24 cellular contexts compared by ENCODE assay signal in genomic region chr7:158753900-158754299, GRCh38. TPM values are rescaled to one million over a fixed set of nuclear protein-coding genes. Genes with fewer than 3 reads are reported as not detected.
DNase-seq lines count a peak whose midpoint lies in the region; ATAC-seq and TF ChIP-seq lines count a peak whose summit lies in the region.
"Had no signal": no experiment of that assay in that cellular context is flagged by ENCODE, and none has a peak within 500 bp of the region (broad histone marks: within the 10 kb centered on the region; RNA-seq: fewer than 3 reads in every experiment).

No MANE protein-coding gene starts in this region.

- H4K20me1 ChIP-seq in smooth muscle cell (ENCODE audit: low read depth) = peaks cover 10% of the 10 kb centered on the region

- CTCF ChIA-PET in activated CD8-positive, alpha-beta T cell treated with anti-CD3 and anti-CD28 coated beads, Interleukin-2, amount 10 ng/mL, durations not matched to agents 7 days and 5 days (lab: Charles Lee) = no interaction called here
- CTCF ChIA-PET in activated CD8-positive, alpha-beta T cell treated with anti-CD3 and anti-CD28 coated beads for 36 hours (lab: Charles Lee) = interaction anchor here (1.2 to 1.9 kb wide), 2 partner anchors 12 to 223 kb away, joined by 3 to 5 read pairs; no protein-coding TSS in a partner anchor
- CTCF ChIA-PET in RWPE1 (lab: Yijun Ruan, JAX) = no interaction called here

- no peak for ATAC-seq in activated CD8-positive, alpha-beta T cell treated with anti-CD3 and anti-CD28 coated beads, Interleukin-2, amount 10 ng/mL, durations not matched to agents 7 days and 5 days
- no peak for ATAC-seq in activated CD8-positive, alpha-beta T cell treated with anti-CD3 and anti-CD28 coated beads for 36 hours
- no peak for ATAC-seq in HG03432 (IDR thresholded peaks at IDR 0.05; ENCODE audit: unreplicated experiment)

- H3K27me3 ChIP-seq in smooth muscle cell (ENCODE audit: low read depth) = no peaks in the 10 kb centered on the region

- H3K4me2 ChIP-seq in smooth muscle cell = no peak overlapping the region

- H3K9me3 ChIP-seq in smooth muscle cell (replicated peaks; ENCODE audit: low read depth) = no peaks in the 10 kb centered on the region

- peaks cover 4% of the 10 kb centered on the region for H3K36me3 ChIP-seq in smooth muscle cell (ENCODE audit: low read depth)

- H3F3A ChIP-seq in smooth muscle cell (ENCODE audit: low read depth) = peaks cover 4% of the 10 kb centered on the region

- no peaks in the 10 kb centered on the region for H3K4me1 ChIP-seq in smooth muscle cell (ENCODE audit: low read depth)

- WGBS in smooth muscle cell (ENCODE audit: low lambda C conversion rate) = 69% methylated on average over 5 of the region's 5 CpGs

- no peak overlapping the region for H3K27ac Mint-ChIP-seq in activated CD8-positive, alpha-beta T cell treated with anti-CD3 and anti-CD28 coated beads, Interleukin-2, amount 10 ng/mL, durations not matched to agents 7 days and 5 days
- no peak overlapping the region for H3K27ac Mint-ChIP-seq in activated CD8-positive, alpha-beta T cell treated with anti-CD3 and anti-CD28 coated beads for 36 hours

- no peaks in the 10 kb centered on the region for H3K79me2 ChIP-seq in smooth muscle cell (ENCODE audit: low read depth)

- H3K4me3 ChIP-seq in epithelial cell of esophagus (ENCODE audit: low read length) = no peak overlapping the region
- H3K4me3 ChIP-seq in smooth muscle cell = no peak overlapping the region

- no peaks in the 10 kb centered on the region for H3K4me1 Mint-ChIP-seq in activated CD8-positive, alpha-beta T cell treated with anti-CD3 and anti-CD28 coated beads, Interleukin-2, amount 10 ng/mL, durations not matched to agents 7 days and 5 days (ENCODE audit: low read depth)
- H3K4me1 Mint-ChIP-seq in activated CD8-positive, alpha-beta T cell treated with anti-CD3 and anti-CD28 coated beads for 36 hours (ENCODE audit: low read depth) = peaks cover 5% of the 10 kb centered on the region

- no peaks in the 10 kb centered on the region for H3K9me3 Mint-ChIP-seq in activated CD8-positive, alpha-beta T cell treated with anti-CD3 and anti-CD28 coated beads, Interleukin-2, amount 10 ng/mL, durations not matched to agents 7 days and 5 days (ENCODE audit: insufficient read depth)
- H3K9me3 Mint-ChIP-seq in activated CD8-positive, alpha-beta T cell treated with anti-CD3 and anti-CD28 coated beads for 36 hours = no peaks in the 10 kb centered on the region
- H3K9me3 Mint-ChIP-seq: CD8-positive, alpha-beta memory T cell had no signal

- no peaks in the 10 kb centered on the region for H3K27me3 Mint-ChIP-seq in activated CD8-positive, alpha-beta T cell treated with anti-CD3 and anti-CD28 coated beads, Interleukin-2, amount 10 ng/mL, durations not matched to agents 7 days and 5 days (ENCODE audit: low read depth)
- no peaks in the 10 kb centered on the region for H3K27me3 Mint-ChIP-seq in activated CD8-positive, alpha-beta T cell treated with anti-CD3 and anti-CD28 coated beads for 36 hours
- H3K27me3 Mint-ChIP-seq: CD8-positive, alpha-beta memory T cell had no signal

- intact Hi-C loops in activated CD8-positive, alpha-beta T cell treated with anti-CD3 and anti-CD28 coated beads for 36 hours (cut with micrococcal nuclease) = no loop called here

- H3K9ac ChIP-seq in smooth muscle cell (ENCODE audit: low read depth) = no peak overlapping the region

- H3K36me3 Mint-ChIP-seq in activated CD8-positive, alpha-beta T cell treated with anti-CD3 and anti-CD28 coated beads, Interleukin-2, amount 10 ng/mL, durations not matched to agents 7 days and 5 days (ENCODE audit: low read depth) = peaks cover 47% of the 10 kb centered on the region
- peaks cover 30% of the 10 kb centered on the region for H3K36me3 Mint-ChIP-seq in activated CD8-positive, alpha-beta T cell treated with anti-CD3 and anti-CD28 coated beads for 36 hours (ENCODE audit: low read depth)

- no peak overlapping the region for H2AFZ ChIP-seq in smooth muscle cell (ENCODE audit: low read depth)

- H3K27ac ChIP-seq in RWPE1 = peak overlapping the region; percentile 52
- H3K27ac ChIP-seq in smooth muscle cell (ENCODE audit: low read depth) = peak overlapping the region; percentile 39
- H3K27ac ChIP-seq: C4-2B, HL-60 had no signal

- peak; percentile 12 for DNase-seq in activated CD8-positive, alpha-beta T cell treated with anti-CD3 and anti-CD28 coated beads, Interleukin-2, amount 10 ng/mL, durations not matched to agents 7 days and 5 days
- no peak for DNase-seq in activated CD8-positive, alpha-beta T cell treated with anti-CD3 and anti-CD28 coated beads for 36 hours
- DNase-seq in RWPE1 (ENCODE audit: low spot score) = peak; percentile 28
- DNase-seq in epithelial cell of esophagus (ENCODE audit: low read depth) = peak; percentile 81
- no peak for DNase-seq in smooth muscle cell (lab: John Stamatoyannopoulos, UW; ENCODE audit: unreplicated experiment)
- no peak for DNase-seq in NCI-H446 treated with DMSO at 0.1 percent for 48 hours (lab: John Stamatoyannopoulos, UW)
- DNase-seq in cerebellar nuclear complex (lab: John Stamatoyannopoulos, UW) = no peak
- DNase-seq: Calu3; CD8-positive, alpha-beta memory T cell; DMS153; GOT3; HCEC 1CT; KG1; NCI-H1092; NCI-H1694 treated with DMSO at 0.1 percent for 48 hours; NCI-H2081 treated with DMSO at 0.1 percent for 48 hours; NCI-H2171 treated with DMSO at 0.1 percent for 48 hours; NCI-H446; NCI-H526 treated with DMSO at 0.1 percent for 48 hours; OCI-M1; SHP77 had no signal

- TF ChIP-seq CTCF in activated CD8-positive, alpha-beta T cell treated with anti-CD3 and anti-CD28 coated beads for 36 hours (IDR thresholded peaks at IDR 0.05) = no peak
- TF ChIP-seq CTCF in RWPE1 (conservative IDR thresholded peaks at IDR 0.05; ENCODE audit: low read depth) (no peak), epithelial cell of esophagus (IDR thresholded peaks at IDR 0.05; ENCODE audit: insufficient read depth, low read depth, low read length, missing control alignments) (no peak), smooth muscle cell (IDR thresholded peaks at IDR 0.05; ENCODE audit: borderline replicate concordance, insufficient read depth, poor library complexity, severe bottlenecking) (no peak)

- POLR2A ChIA-PET in activated CD8-positive, alpha-beta T cell treated with anti-CD3 and anti-CD28 coated beads, Interleukin-2, amount 10 ng/mL, durations not matched to agents 7 days and 5 days (lab: Charles Lee) = interaction anchor here (0.5 kb wide), 1 partner anchor 62 kb away, joined by 3 read pairs; no protein-coding TSS in a partner anchor
- POLR2A ChIA-PET in activated CD8-positive, alpha-beta T cell treated with anti-CD3 and anti-CD28 coated beads for 36 hours (lab: Charles Lee) = interaction anchor here (1.4 kb wide), 1 partner anchor 49 kb away, joined by 3 read pairs; the partner anchor contains the start of gene NCAPG2
- POLR2A ChIA-PET in RWPE1 (lab: Yijun Ruan, JAX; ENCODE audit: low non-redundant PET) = no interaction called here

- no peak overlapping the region for H3K4me3 Mint-ChIP-seq in activated CD8-positive, alpha-beta T cell treated with anti-CD3 and anti-CD28 coated beads, Interleukin-2, amount 10 ng/mL, durations not matched to agents 7 days and 5 days
- no peak overlapping the region for H3K4me3 Mint-ChIP-seq in activated CD8-positive, alpha-beta T cell treated with anti-CD3 and anti-CD28 coated beads for 36 hours
- H3K4me3 Mint-ChIP-seq: CD8-positive, alpha-beta memory T cell had no signal

RNA-seq across cellular contexts. Expression of gene NCAPG2, which starts 49.3 kb away (rescaled TPM):
- 100 to 1,000 TPM; 154 TPM for total RNA-seq in activated CD8-positive, alpha-beta T cell treated with anti-CD3 and anti-CD28 coated beads, Interleukin-2, amount 10 ng/mL, durations not matched to agents 7 days and 5 days
- total RNA-seq in activated CD8-positive, alpha-beta T cell treated with anti-CD3 and anti-CD28 coated beads for 36 hours = 100 to 1,000 TPM; 108 to 113 TPM
- 9.9 and 18.5 TPM in 2 replicates for total RNA-seq in smooth muscle cell
- polyA plus RNA-seq in smooth muscle cell = 10.0 and 12.5 TPM in 2 replicates

Comparison
In these comparisons a context has a peak if more than half of its experiments do, and no peak if none do; other contexts are left out.
1. DNase-seq: peak in activated CD8-positive, alpha-beta T cell treated with anti-CD3 and anti-CD28 coated beads, Interleukin-2, amount 10 ng/mL, durations not matched to agents 7 days and 5 days (single experiment), RWPE1 (single experiment) and epithelial cell of esophagus (single experiment); none in activated CD8-positive, alpha-beta T cell treated with anti-CD3 and anti-CD28 coated beads for 36 hours (single experiment), smooth muscle cell (single experiment), NCI-H446 treated with DMSO at 0.1 percent for 48 hours (single experiment) and cerebellar nuclear complex (0 of 2).